In genomic region chr1:110309768-110310167, GRCh38 we compare ENCODE assay signal across 17 cellular contexts. TPM values are rescaled to one million over a fixed set of nuclear protein-coding genes. Genes with fewer than 3 reads are reported as not detected.
DNase-seq lines count a peak whose midpoint lies in the region; ATAC-seq, FAIRE-seq and TF ChIP-seq lines count a peak whose summit lies in the region.
"Had no signal": no experiment of that assay in that cellular context is flagged by ENCODE, and none has a peak within 500 bp of the region (broad histone marks: within the 10 kb centered on the region; RNA-seq: fewer than 3 reads in every experiment).

No MANE protein-coding gene starts in this region.

- no peaks in the 10 kb centered on the region for H3K9me3 ChIP-seq in hepatocyte (ENCODE audit: low read depth)
- H3K9me3 ChIP-seq: HAP-1, neutrophil, upper lobe of left lung had no signal

- no peaks in the 10 kb centered on the region for H3K9me2 ChIP-seq in hepatocyte (replicated peaks; ENCODE audit: insufficient read depth)

- H3K27ac Mint-ChIP-seq in type B pancreatic cell, result no peak overlapping the region
- H3K27ac Mint-ChIP-seq: effector memory CD8-positive, alpha-beta T cell had no signal

- H3K9me3 Mint-ChIP-seq in type B pancreatic cell, result no peaks in the 10 kb centered on the region
- H3K9me3 Mint-ChIP-seq: activated T-cell treated with anti-CD3 and anti-CD28 coated beads, Interleukin-2, amount 50 U/mL, for 4 hours; effector memory CD8-positive, alpha-beta T cell had no signal

- no peak overlapping the region for H3K4me3 Mint-ChIP-seq in type B pancreatic cell
- H3K4me3 Mint-ChIP-seq: activated T-cell treated with anti-CD3 and anti-CD28 coated beads, Interleukin-2, amount 50 U/mL, for 4 hours; effector memory CD8-positive, alpha-beta T cell had no signal

- no peaks in the 10 kb centered on the region for H3K79me2 ChIP-seq in hepatocyte

- H3K27ac ChIP-seq in brain microvascular endothelial cell, result no peak overlapping the region
- no peak overlapping the region for H3K27ac ChIP-seq in hepatocyte
- H3K27ac ChIP-seq: neutrophil, upper lobe of left lung had no signal

- no peaks in the 10 kb centered on the region for H4K20me1 ChIP-seq in hepatocyte (ENCODE audit: insufficient read depth, poor library complexity, severe bottlenecking)

- peaks cover 47% of the 10 kb centered on the region for H3K27me3 Mint-ChIP-seq in type B pancreatic cell

- in situ Hi-C loops in brain microvascular endothelial cell (cut with HindIII; ENCODE audit: low pct_ligation_motif_present, low sequenced_read_pairs), result loop anchor here (25.0 kb wide), 1 partner anchor 97 kb away; the partner anchor contains the start of gene KCNC4

- no peaks in the 10 kb centered on the region for H3K36me3 Mint-ChIP-seq in type B pancreatic cell

- WGBS in hepatocyte (ENCODE audit: low lambda C conversion rate, missing lambda C conversion rate), result 50% methylated on average over 3 of the region's 3 CpGs

- FAIRE-seq in H54 (lab: Jason Lieb, UNC), result peak; percentile 62

- TF ChIP-seq CTCF in AG04449 (IDR thresholded peaks at IDR 0.05; ENCODE audit: insufficient read depth, low read length, missing control alignments), result peak; percentile 29
- TF ChIP-seq CTCF in brain microvascular endothelial cell (IDR thresholded peaks at IDR 0.05; ENCODE audit: low read depth, low read length, missing control alignments), result peak; percentile 34
- TF ChIP-seq CTCF in hepatocyte (IDR thresholded peaks at IDR 0.05; ENCODE audit: poor library complexity), result no peak
- TF ChIP-seq CTCF in type B pancreatic cell (conservative IDR thresholded peaks at IDR 0.05), result no peak

- CTCF ChIA-PET in AG04449 (lab: Yijun Ruan, JAX), result interaction anchor here (1.1 to 26.1 kb wide), 18 partner anchors 9 to 193 kb away, joined by 3 to 1192 read pairs (median 6); partner anchors contain the start of genes KCNC4 and RBM15

- peak; percentile 71 for DNase-seq in AG04449 (ENCODE audit: low read depth, low spot score)
- peak; percentile 52 for DNase-seq in H54 (ENCODE audit: insufficient read length, low spot score)
- DNase-seq in brain microvascular endothelial cell, result peak; percentile 67
- peak; percentile 23 for DNase-seq in hepatocyte (ENCODE audit: low spot score)
- no peak for DNase-seq in type B pancreatic cell (ENCODE audit: extremely low spot score, unreplicated experiment)
- DNase-seq: ACHN; activated T-cell treated with anti-CD3 and anti-CD28 coated beads, Interleukin-2, amount 50 U/mL, for 4 hours; effector memory CD8-positive, alpha-beta T cell; OCI-M1; stimulated activated CD4-positive, alpha-beta T cell treated with anti-CD3 and anti-CD28 coated beads, Interleukin-15, amount 100 ng/mL, for 24 hours; upper lobe of left lung had no signal

- no peaks in the 10 kb centered on the region for H3K27me3 ChIP-seq in brain microvascular endothelial cell (replicated peaks)
- H3K27me3 ChIP-seq in hepatocyte, result no peaks in the 10 kb centered on the region
- H3K27me3 ChIP-seq: neutrophil, upper lobe of left lung had no signal

- H3K4me2 ChIP-seq in hepatocyte, result no peak overlapping the region

- H3K36me3 ChIP-seq in brain microvascular endothelial cell (replicated peaks) (no peaks in the 10 kb centered on the region), hepatocyte (replicated peaks; ENCODE audit: insufficient read depth, low read depth) (no peaks in the 10 kb centered on the region)
- H3K36me3 ChIP-seq: HAP-1, neutrophil, upper lobe of left lung had no signal

- peaks cover 27% of the 10 kb centered on the region for H3K4me1 Mint-ChIP-seq in type B pancreatic cell (ENCODE audit: unreplicated experiment)

- H3K4me3 ChIP-seq in AG04449 (ENCODE audit: low read depth, low read length) (no peak overlapping the region), brain microvascular endothelial cell (ENCODE audit: low read depth, low read length) (no peak overlapping the region), hepatocyte (no peak overlapping the region)
- H3K4me3 ChIP-seq: HAP-1, lung, upper lobe of left lung had no signal

- H3K4me1 ChIP-seq in hepatocyte (ENCODE audit: insufficient read depth), result no peaks in the 10 kb centered on the region
- H3K4me1 ChIP-seq: HAP-1 had no signal

- ATAC-seq in GM21529 (IDR thresholded peaks at IDR 0.05; ENCODE audit: unreplicated experiment) (no peak), GM18909 (IDR thresholded peaks at IDR 0.05; ENCODE audit: poor library complexity, unreplicated experiment) (no peak), GM18520 (IDR thresholded peaks at IDR 0.05; ENCODE audit: unreplicated experiment) (no peak)
- ATAC-seq: activated T-cell treated with anti-CD3 and anti-CD28 coated beads, Interleukin-2, amount 50 U/mL, for 4 hours; effector memory CD8-positive, alpha-beta T cell had no signal

- H2AFZ ChIP-seq in hepatocyte, result no peak overlapping the region

- TF ChIP-seq POLR2A in H54 (IDR thresholded peaks at IDR 0.05; ENCODE audit: low read depth, low read length), result no peak

- POLR2A ChIA-PET in AG04449 (lab: Yijun Ruan, JAX), result interaction anchor here (0.7 to 1.4 kb wide), 5 partner anchors 29 to 151 kb away, joined by 3 to 5 read pairs (median 3); partner anchors contain the start of gene RBM15

RNA-seq across cellular contexts. Expression of gene RBM15, which starts 29.4 kb away (rescaled TPM):
- total RNA-seq in hepatocyte, result 31.3 and 36.8 TPM in 2 replicates
- polyA plus RNA-seq in hepatocyte, result 7.0 and 7.9 TPM in 2 replicates
- 23.2 and 41.4 TPM in 2 replicates for total RNA-seq in type B pancreatic cell (ENCODE audit: low replicate concordance)

Comparison
In these comparisons a context has a peak if more than half of its experiments do, and no peak if none do; other contexts are left out.
1. CTCF ChIP-seq: peak in AG04449 (single experiment) and brain microvascular endothelial cell (single experiment); none in hepatocyte (single experiment) and type B pancreatic cell (single experiment).